ENCODE assay signal across 10 cellular contexts in the genomic region with DNA sequence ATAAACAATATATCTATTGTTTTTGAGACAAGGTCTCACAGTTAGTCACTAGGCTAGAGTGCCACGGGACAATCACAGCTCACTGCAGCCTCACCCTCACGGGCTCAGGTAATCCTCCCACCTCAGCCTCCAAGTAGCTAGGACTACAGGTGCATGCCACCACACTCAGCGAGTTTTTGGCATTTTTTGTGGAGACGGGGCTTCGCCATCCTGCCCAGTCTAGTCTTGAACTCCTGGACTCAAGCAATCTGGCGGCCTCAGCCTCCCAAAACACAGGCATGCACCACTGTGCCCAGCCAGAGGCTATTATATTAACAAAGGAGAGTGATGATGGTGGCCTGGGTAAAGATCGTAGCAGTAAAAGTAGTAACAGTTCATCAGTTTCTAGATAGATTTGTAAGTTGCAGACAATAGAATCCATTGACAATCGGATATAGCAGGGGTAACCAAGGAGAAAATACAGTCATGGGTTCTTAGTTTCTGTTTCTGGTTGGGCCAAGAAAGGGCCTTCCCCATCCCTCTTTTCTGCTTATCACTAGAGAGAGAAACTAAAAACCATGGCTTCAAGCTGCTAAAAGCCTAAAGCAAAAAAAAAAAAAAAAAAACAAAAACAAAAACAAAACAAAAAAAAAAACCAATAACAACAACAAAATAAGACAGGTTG.
DNase-seq lines count a peak whose midpoint lies in the region; ATAC-seq, FAIRE-seq and TF ChIP-seq lines count a peak whose summit lies in the region.
"Had no signal": no experiment of that assay in that cellular context is flagged by ENCODE, and none has a peak within 500 bp of the region (broad histone marks: within the 10 kb centered on the region; RNA-seq: fewer than 3 reads in every experiment).

No MANE protein-coding gene starts in this region.

- no peaks in the 10 kb centered on the region for H3K9me3 ChIP-seq in colonic mucosa

- peak overlapping the region; percentile 75 for H3K27ac Mint-ChIP-seq in HFFc6
- H3K27ac Mint-ChIP-seq in activated T-helper 17 cell treated with anti-CD3 and anti-CD28 coated beads, Interleukin-2, amount 50 U/mL, for 72 hours, result no peak overlapping the region
- H3K27ac Mint-ChIP-seq in naive thymus-derived CD8-positive, alpha-beta T cell, result peak overlapping the region in 2 of 10 donors; percentile 13 to 83

- no peaks in the 10 kb centered on the region for H3K27me3 Mint-ChIP-seq in HFFc6 (ENCODE audit: insufficient read depth)
- H3K27me3 Mint-ChIP-seq in activated T-helper 17 cell treated with anti-CD3 and anti-CD28 coated beads, Interleukin-2, amount 50 U/mL, for 72 hours, result no peaks in the 10 kb centered on the region
- H3K27me3 Mint-ChIP-seq in naive thymus-derived CD8-positive, alpha-beta T cell, result peaks cover 0 to 14% (median 3%) of the 10 kb centered on the region in 5 donors

- no peak overlapping the region for H3K27ac ChIP-seq in colonic mucosa

- DNase-seq in HFFc6 (no peak), hepatic stellate cell (ENCODE audit: low spot score) (no peak), colonic mucosa (no peak), urothelium cell line (ENCODE audit: low spot score) (no peak)
- no peak for DNase-seq in naive thymus-derived CD8-positive, alpha-beta T cell

- no peaks in the 10 kb centered on the region for H3K36me3 ChIP-seq in colonic mucosa

- H3K4me3 ChIP-seq in colonic mucosa, result no peak overlapping the region
- H3K4me3 ChIP-seq: lung had no signal

- no peaks in the 10 kb centered on the region for H3K4me1 ChIP-seq in colonic mucosa

- no peaks in the 10 kb centered on the region for H3K9me3 Mint-ChIP-seq in HFFc6
- no peaks in the 10 kb centered on the region for H3K9me3 Mint-ChIP-seq in activated T-helper 17 cell treated with anti-CD3 and anti-CD28 coated beads, Interleukin-2, amount 50 U/mL, for 72 hours
- H3K9me3 Mint-ChIP-seq in naive thymus-derived CD8-positive, alpha-beta T cell, result no peaks in the 10 kb centered on the region

- H3K4me3 Mint-ChIP-seq in HFFc6, result peak overlapping the region; percentile 79
- H3K4me3 Mint-ChIP-seq in activated T-helper 17 cell treated with anti-CD3 and anti-CD28 coated beads, Interleukin-2, amount 50 U/mL, for 72 hours, result peak overlapping the region; percentile 19
- H3K4me3 Mint-ChIP-seq in naive thymus-derived CD8-positive, alpha-beta T cell, result peak overlapping the region; percentile 16 to 64 (median 50)

- H3K9ac ChIP-seq in colonic mucosa (ENCODE audit: low read depth in 2 of 2, low read length in 2 of 2), result no peak overlapping the region

- ATAC-seq in GM18520 (IDR thresholded peaks at IDR 0.05; ENCODE audit: unreplicated experiment) (peak; percentile 40), GM19023 (IDR thresholded peaks at IDR 0.05; ENCODE audit: unreplicated experiment) (no peak)
- ATAC-seq in activated T-helper 17 cell treated with anti-CD3 and anti-CD28 coated beads, Interleukin-2, amount 50 U/mL, for 72 hours (replicated peaks), result peak; percentile 34
- ATAC-seq in naive thymus-derived CD8-positive, alpha-beta T cell, result no peak

- TF ChIP-seq CTCF in HFFc6 (IDR thresholded peaks at IDR 0.05) (no peak), colonic mucosa (IDR thresholded peaks at IDR 0.05) (no peak)

- H3K27me3 ChIP-seq in colonic mucosa, result no peaks in the 10 kb centered on the region

- FAIRE-seq in urothelium cell line (lab: Jason Lieb, UNC), result no peak
- FAIRE-seq: HTR-8/SVneo had no signal

- H3K4me1 Mint-ChIP-seq in HFFc6 (ENCODE audit: low read depth), result peaks cover 21% of the 10 kb centered on the region
- H3K4me1 Mint-ChIP-seq in activated T-helper 17 cell treated with anti-CD3 and anti-CD28 coated beads, Interleukin-2, amount 50 U/mL, for 72 hours, result peaks cover 6% of the 10 kb centered on the region
- H3K4me1 Mint-ChIP-seq in naive thymus-derived CD8-positive, alpha-beta T cell, result peaks cover 0 to 7% (median 3%) of the 10 kb centered on the region in 4 donors

- POLR2A ChIA-PET in naive thymus-derived CD8-positive, alpha-beta T cell (lab: Charles Lee), result no interaction called here

- intact Hi-C loops in colonic mucosa (cut with DNase I), result loop anchor here (10.0 kb wide), 1 partner anchor 1128 kb away; no protein-coding TSS in a partner anchor

- no peaks in the 10 kb centered on the region for H3K36me3 Mint-ChIP-seq in HFFc6 (ENCODE audit: low read depth)
- H3K36me3 Mint-ChIP-seq in activated T-helper 17 cell treated with anti-CD3 and anti-CD28 coated beads, Interleukin-2, amount 50 U/mL, for 72 hours (ENCODE audit: low read depth), result no peaks in the 10 kb centered on the region
- no peaks in the 10 kb centered on the region for H3K36me3 Mint-ChIP-seq in naive thymus-derived CD8-positive, alpha-beta T cell

Comparison
In these comparisons a context has a peak if more than half of its experiments do, and no peak if none do; other contexts are left out.
1. ATAC-seq: peak in GM18520 (single experiment) and activated T-helper 17 cell treated with anti-CD3 and anti-CD28 coated beads, Interleukin-2, amount 50 U/mL, for 72 hours (single experiment); none in naive thymus-derived CD8-positive, alpha-beta T cell (0 of 2) and GM19023 (single experiment).
2. H3K4me3 Mint-ChIP-seq: peak in every context shown above with its lines; median percentile 79 in HFFc6; 50 in naive thymus-derived CD8-positive, alpha-beta T cell; 19 in activated T-helper 17 cell treated with anti-CD3 and anti-CD28 coated beads, Interleukin-2, amount 50 U/mL, for 72 hours.